In the genomic region with DNA sequence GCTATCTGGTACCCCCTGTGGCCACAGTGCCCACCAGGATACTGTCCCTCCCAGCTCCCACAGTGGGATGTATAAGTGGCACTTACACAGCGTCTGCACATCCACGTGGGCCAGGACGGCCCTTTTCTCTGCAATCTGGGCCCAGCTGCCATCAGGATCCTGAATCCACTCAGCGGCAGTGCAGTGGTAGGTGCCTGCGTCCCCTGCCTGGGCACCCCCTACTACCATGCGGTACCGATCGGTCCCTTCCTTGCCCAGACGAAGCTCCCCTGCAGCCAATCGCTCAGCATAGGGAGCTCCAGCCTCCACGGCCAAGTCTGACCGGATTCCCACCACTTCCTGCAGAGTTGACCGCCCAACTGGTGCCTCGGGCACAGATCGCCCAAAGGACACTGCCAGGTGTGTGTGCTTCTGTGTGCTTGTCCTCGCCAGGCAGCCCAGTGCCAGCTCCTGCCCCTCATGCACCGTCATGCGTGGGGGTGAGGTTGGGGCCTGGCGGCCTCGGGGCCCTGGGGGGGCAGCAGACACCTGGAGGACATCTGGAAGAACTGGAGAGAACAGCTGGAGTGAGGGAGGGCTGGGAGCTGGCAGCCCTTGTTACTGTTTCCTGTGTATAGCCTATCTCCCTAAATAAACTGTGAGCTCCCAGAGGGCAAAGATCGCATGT, we compare ENCODE assay signal across 16 cellular contexts. TPM values are rescaled to one million over a fixed set of nuclear protein-coding genes. Genes with fewer than 3 reads are reported as not detected.
DNase-seq lines count a peak whose midpoint lies in the region; ATAC-seq, FAIRE-seq and TF ChIP-seq lines count a peak whose summit lies in the region.
"Had no signal": no experiment of that assay in that cellular context is flagged by ENCODE, and none has a peak within 500 bp of the region (broad histone marks: within the 10 kb centered on the region; RNA-seq: fewer than 3 reads in every experiment).

No MANE protein-coding gene starts in this region.

- no peaks in the 10 kb centered on the region for H3K9me2 ChIP-seq in Karpas-422 (replicated peaks; ENCODE audit: insufficient read depth, low read length)

- CTCF ChIA-PET in CD4-positive, alpha-beta memory T cell (lab: Charles Lee; ENCODE audit: partially characterized antibody), result interaction anchor here (1.0 to 6.1 kb wide), 2 partner anchors 7 to 12 kb away, joined by 3 to 83 read pairs; no protein-coding TSS in a partner anchor

- H3K36me3 Mint-ChIP-seq in CD4-positive, alpha-beta memory T cell, result peaks cover 12 to 59% of the 10 kb centered on the region in 2 donors

- DNase-seq in GM12891 (ENCODE audit: insufficient read length, low spot score) (no peak), left lobe of liver (ENCODE audit: low spot score) (peak; percentile 76), substantia nigra (lab: John Stamatoyannopoulos, UW) (peak in 4 of 49 donors; percentile 15 to 53 (median 30)), Karpas-422 (no peak)
- DNase-seq in stimulated activated naive CD8-positive, alpha-beta T cell treated with anti-CD3 and anti-CD28 coated beads, Interleukin-15, amount 100 ng/mL, for 72 hours, result no peak
- no peak for DNase-seq in CD4-positive, alpha-beta memory T cell
- DNase-seq: BE2C, DMS 273 treated with DMSO at 0.1 percent for 48 hours, NCI-H1105 treated with DMSO at 0.1 percent for 48 hours, NCI-H2029, NCI-H510A, NCI-H82 had no signal

- TF ChIP-seq POLR2A in GM12891 (IDR thresholded peaks at IDR 0.05; ENCODE audit: low read depth, low read length), result no peak

- no peak overlapping the region for H2AFZ ChIP-seq in Karpas-422 (ENCODE audit: low read length)

- H3K27me3 ChIP-seq in Karpas-422 (ENCODE audit: low read length), result no peaks in the 10 kb centered on the region
- H3K27me3 ChIP-seq in CD4-positive, alpha-beta memory T cell (ENCODE audit: insufficient read depth, low read length), result no peaks in the 10 kb centered on the region
- H3K27me3 ChIP-seq: BE2C had no signal

- no peak overlapping the region for H3K4me3 Mint-ChIP-seq in stimulated activated naive CD8-positive, alpha-beta T cell treated with anti-CD3 and anti-CD28 coated beads, Interleukin-15, amount 100 ng/mL, for 72 hours
- no peak overlapping the region for H3K4me3 Mint-ChIP-seq in CD4-positive, alpha-beta memory T cell

- no peak overlapping the region for H3K4me2 ChIP-seq in Karpas-422 (ENCODE audit: low read depth, low read length, poor library complexity, severe bottlenecking)

- H3K79me2 ChIP-seq in Karpas-422 (ENCODE audit: low read length), result peaks cover 26% of the 10 kb centered on the region

- ATAC-seq in left lobe of liver (peak; percentile 51), HG03175 (IDR thresholded peaks at IDR 0.05; ENCODE audit: unreplicated experiment) (no peak)
- ATAC-seq in stimulated activated naive CD8-positive, alpha-beta T cell treated with anti-CD3 and anti-CD28 coated beads, Interleukin-15, amount 100 ng/mL, for 72 hours, result no peak

- peak; percentile 47 for FAIRE-seq in GM12891 (lab: Jason Lieb, UNC)
- FAIRE-seq: H54 had no signal

- intact Hi-C loops in CD4-positive, alpha-beta memory T cell (cut with micrococcal nuclease), result loop anchor here (10.0 kb wide), 1 partner anchor 1061 kb away; the partner anchor contains the start of genes UFC1 and USP21

- H3K27ac ChIP-seq in cingulate gyrus (ENCODE audit: low read depth, low read length), result peak overlapping the region; percentile 83
- H3K27ac ChIP-seq in substantia nigra (ENCODE audit: low read depth, low read length, poor library complexity, severe bottlenecking), result peak overlapping the region; percentile 88
- no peak overlapping the region for H3K27ac ChIP-seq in Karpas-422 (ENCODE audit: low read length)
- H3K27ac ChIP-seq in CD4-positive, alpha-beta memory T cell (ENCODE audit: low read depth, low read length), result no peak overlapping the region

- no peak overlapping the region for H3K4me3 ChIP-seq in Karpas-422 (ENCODE audit: low read length)
- no peak overlapping the region for H3K4me3 ChIP-seq in CD4-positive, alpha-beta memory T cell (ENCODE audit: low read length in 2 of 2)

- H3K9ac ChIP-seq in Karpas-422 (ENCODE audit: low read length), result no peak overlapping the region

- POLR2A ChIA-PET in CD4-positive, alpha-beta memory T cell (lab: Charles Lee; ENCODE audit: partially characterized antibody), result no interaction called here

- peaks cover 23% of the 10 kb centered on the region for H3K4me1 ChIP-seq in Karpas-422 (ENCODE audit: low read length)
- H3K4me1 ChIP-seq in CD4-positive, alpha-beta memory T cell (ENCODE audit: insufficient read depth, low read length), result peaks cover 30% of the 10 kb centered on the region
- H3K4me1 ChIP-seq: BE2C had no signal

- H3K4me1 Mint-ChIP-seq in stimulated activated naive CD8-positive, alpha-beta T cell treated with anti-CD3 and anti-CD28 coated beads, Interleukin-15, amount 100 ng/mL, for 72 hours, result peaks cover 55% of the 10 kb centered on the region
- H3K4me1 Mint-ChIP-seq in CD4-positive, alpha-beta memory T cell, result peaks cover 17 to 43% (median 26%) of the 10 kb centered on the region in 4 donors

- H3K9me3 ChIP-seq in Karpas-422 (ENCODE audit: low read length), result no peaks in the 10 kb centered on the region
- H3K9me3 ChIP-seq in CD4-positive, alpha-beta memory T cell (ENCODE audit: control insufficient read depth in 1 of 2, low read length in 2 of 2), result no peaks in the 10 kb centered on the region
- H3K9me3 ChIP-seq: BE2C had no signal

- no peaks in the 10 kb centered on the region for H3K27me3 Mint-ChIP-seq in stimulated activated naive CD8-positive, alpha-beta T cell treated with anti-CD3 and anti-CD28 coated beads, Interleukin-15, amount 100 ng/mL, for 72 hours
- peaks cover 0 to 2% of the 10 kb centered on the region in 2 donors for H3K27me3 Mint-ChIP-seq in CD4-positive, alpha-beta memory T cell

- H3K36me3 ChIP-seq in Karpas-422 (ENCODE audit: insufficient read depth, low read length), result no peaks in the 10 kb centered on the region
- peaks cover 38% of the 10 kb centered on the region for H3K36me3 ChIP-seq in CD4-positive, alpha-beta memory T cell (ENCODE audit: insufficient read depth, low read length)
- H3K36me3 ChIP-seq: BE2C had no signal

- H4K20me1 ChIP-seq in Karpas-422 (ENCODE audit: insufficient read depth, low read depth, low read length), result 0 out of 2 replicates have a peak, but pooled peaks cover 3% of the 10 kb centered on the region

- peak overlapping the region in 1 of 2 donors; percentile 60 for H3K27ac Mint-ChIP-seq in stimulated activated naive CD8-positive, alpha-beta T cell treated with anti-CD3 and anti-CD28 coated beads, Interleukin-15, amount 100 ng/mL, for 72 hours
- peak overlapping the region in 2 of 7 donors; percentile 7 to 53 for H3K27ac Mint-ChIP-seq in CD4-positive, alpha-beta memory T cell

- H3K9me3 Mint-ChIP-seq in stimulated activated naive CD8-positive, alpha-beta T cell treated with anti-CD3 and anti-CD28 coated beads, Interleukin-15, amount 100 ng/mL, for 72 hours, result no peaks in the 10 kb centered on the region
- H3K9me3 Mint-ChIP-seq in CD4-positive, alpha-beta memory T cell, result no peaks in the 10 kb centered on the region

TF ChIP-seq in GM12891, 5 proteins besides CTCF, POLR2A, EP300 and RAD21:
- TF ChIP-seq POLR2AphosphoS5 (IDR thresholded peaks at IDR 0.05; ENCODE audit: low read depth, low read length), result no peak
- no peak for TF ChIP-seq PAX5 (IDR thresholded peaks at IDR 0.05; ENCODE audit: insufficient read depth, low read length, severe bottlenecking)
- no peak for TF ChIP-seq POU2F2 (IDR thresholded peaks at IDR 0.05; ENCODE audit: low read depth, low read length)
- TF ChIP-seq SPI1 (IDR thresholded peaks at IDR 0.05; ENCODE audit: low read depth, low read length), result no peak

RNA-seq across cellular contexts. Expression of gene IGSF8, which starts 4.7 kb away (rescaled TPM):
- polyA plus RNA-seq in GM12891 (2012; ENCODE audit: low read depth, missing spikeins), result 5.2 TPM
- 54.5 TPM for total RNA-seq in left lobe of liver
- 15.8 and 33.8 TPM in 2 replicates for total RNA-seq in Karpas-422 (2014; rRNA removed; shearing (Covaris generic); ENCODE audit: low replicate concordance)
- 10 to 100 TPM; 48.8 to 51.2 TPM for total RNA-seq in CD4-positive, alpha-beta memory T cell
- 10 to 100 TPM; 36.8 to 46.9 TPM for polyA plus RNA-seq in CD4-positive, alpha-beta memory T cell

RNA-seq across cellular contexts. Expression of gene KCNJ9, which starts 12.4 kb away (rescaled TPM):
- polyA plus RNA-seq in GM12891 (2012; ENCODE audit: low read depth, missing spikeins), result 0.04 TPM
- total RNA-seq in left lobe of liver, result not detected
- not detected in 2 replicates for total RNA-seq in Karpas-422 (2014; rRNA removed; shearing (Covaris generic); ENCODE audit: low replicate concordance)
- total RNA-seq in CD4-positive, alpha-beta memory T cell, result not detected
- not detected for polyA plus RNA-seq in CD4-positive, alpha-beta memory T cell
- polyA plus RNA-seq: AG04450 had no signal

RNA-seq across cellular contexts. Expression of gene ATP1A2, which starts 21.8 kb away (rescaled TPM):
- polyA plus RNA-seq in GM12891 (2012; ENCODE audit: low read depth, missing spikeins), result not detected
- total RNA-seq in left lobe of liver, result 0.45 TPM
- not detected in 2 replicates for total RNA-seq in Karpas-422 (2014; rRNA removed; shearing (Covaris generic); ENCODE audit: low replicate concordance)
- total RNA-seq in CD4-positive, alpha-beta memory T cell, result not detected
- polyA plus RNA-seq in CD4-positive, alpha-beta memory T cell, result not detected

RNA-seq across cellular contexts. Expression of gene KCNJ10, which starts 23.8 kb away (rescaled TPM):
- 0.05 TPM for polyA plus RNA-seq in GM12891 (2012; ENCODE audit: low read depth, missing spikeins)
- 0.28 TPM for total RNA-seq in left lobe of liver
- not detected in 2 replicates for total RNA-seq in Karpas-422 (2014; rRNA removed; shearing (Covaris generic); ENCODE audit: low replicate concordance)
- not detected for total RNA-seq in CD4-positive, alpha-beta memory T cell
- polyA plus RNA-seq in CD4-positive, alpha-beta memory T cell, result under 1 TPM in 1 of 2 donors, not detected in 1; 0.08 TPM
- polyA plus RNA-seq: AG04450 had no signal

RNA-seq across cellular contexts. Expression of gene ATP1A4, which starts 57.6 kb away (rescaled TPM):
- polyA plus RNA-seq in GM12891 (2012; ENCODE audit: low read depth, missing spikeins), result 0.53 TPM
- not detected for total RNA-seq in left lobe of liver
- not detected in 2 replicates for total RNA-seq in Karpas-422 (2014; rRNA removed; shearing (Covaris generic); ENCODE audit: low replicate concordance)
- not detected for total RNA-seq in CD4-positive, alpha-beta memory T cell
- polyA plus RNA-seq in CD4-positive, alpha-beta memory T cell, result not detected
- polyA plus RNA-seq: AG04450 had no signal

Comparison
In these comparisons a context has a peak if more than half of its experiments do, and no peak if none do; other contexts are left out.
1. H3K27ac ChIP-seq: peak in cingulate gyrus (single experiment) and substantia nigra (single experiment); none in Karpas-422 (single experiment) and CD4-positive, alpha-beta memory T cell (single experiment).